Comparison of ENCODE assay signal across 20 cellular contexts in genomic region chr11:9797300-9797699, GRCh38.
"Had no signal": no experiment of that assay in that cellular context is flagged by ENCODE, and none has a peak within 500 bp of the region (broad histone marks: within the 10 kb centered on the region; RNA-seq: fewer than 3 reads in every experiment).

No MANE protein-coding gene starts in this region.

- H3K36me3 ChIP-seq: brain microvascular endothelial cell had no signal

- DNase-seq: activated CD4-positive, alpha-beta memory T cell treated with anti-CD3 and anti-CD28 coated beads, Interleukin-2, amount 10 ng/mL, durations not matched to agents 7 days and 5 days; activated CD4-positive, alpha-beta T cell treated with anti-CD3 and anti-CD28 coated beads, Interleukin-2, amount 10 ng/mL, durations not matched to agents 24 days and 14 days; activated CD8-positive, alpha-beta memory T cell treated with anti-CD3 and anti-CD28 coated beads, Interleukin-2, amount 10 ng/mL, durations not matched to agents 7 days and 5 days; activated gamma-delta T cell; activated T-cell treated with anti-CD3 and anti-CD28 coated beads for 4 hours; aorta; brain microvascular endothelial cell; caudate nucleus; dermis blood vessel endothelial cell; effector CD8-positive, alpha-beta T cell; erythroblast; hippocampal formation; left ventricle myocardium inferior; midbrain; natural killer cell; stimulated activated CD4-positive, alpha-beta T cell treated with anti-CD3 and anti-CD28 coated beads, Interleukin-4, amount 100 ng/mL, for 24 hours; stimulated activated naive CD8-positive, alpha-beta T cell treated with anti-CD3 and anti-CD28 coated beads, Interleukin-15, Interleukin-2, amounts not matched to agents 100 U/mL and 50 U/mL, for 24 hours; substantia nigra; T-helper 17 cell had no signal

- H3K4me3 ChIP-seq: left ventricle myocardium inferior, tibial nerve had no signal

- H3K27ac ChIP-seq: brain microvascular endothelial cell, left ventricle myocardium inferior had no signal

- H3K27me3 ChIP-seq: brain microvascular endothelial cell, tibial nerve had no signal

- H3K9me3 ChIP-seq: left ventricle myocardium inferior, tibial nerve had no signal
